ENCODE assay signal across 28 cellular contexts in genomic region chr4:24876431-24876830, GRCh38. TPM values are rescaled to one million over a fixed set of nuclear protein-coding genes. Genes with fewer than 3 reads are reported as not detected.
"Had no signal": no experiment of that assay in that cellular context is flagged by ENCODE, and none has a peak within 500 bp of the region (broad histone marks: within the 10 kb centered on the region; RNA-seq: fewer than 3 reads in every experiment).

No MANE protein-coding gene starts in this region.

- H3K27ac ChIP-seq: KMS-11, SJCRH30 had no signal

- DNase-seq: activated CD4-positive, alpha-beta T cell treated with anti-CD3 and anti-CD28 coated beads for 48 hours; activated CD4-positive, alpha-beta T cell treated with anti-CD3 and anti-CD28 coated beads, Interleukin-2, amount 50 U/mL, for 4 hours; activated CD4-positive, CD25-positive, alpha-beta regulatory T cell treated with anti-CD3 and anti-CD28 coated beads, Interleukin-2, amount 50 U/mL, for 72 hours; activated CD8-positive, alpha-beta memory T cell treated with anti-CD3 and anti-CD28 coated beads, Interleukin-2, amount 50 U/mL, for 48 hours; activated CD8-positive, alpha-beta T cell treated with anti-CD3 and anti-CD28 coated beads, Interleukin-2, amount 10 ng/mL, durations not matched to agents 7 days and 5 days; activated effector memory CD4-positive, alpha-beta T cell treated with Interleukin-2 at 50 U/mL for 16 hours; activated naive CD4-positive, alpha-beta T cell; activated T-cell treated with anti-CD3 and anti-CD28 coated beads, Interleukin-2, amount 50 U/mL, for 1 hour; aorta; central memory CD4-positive, alpha-beta T cell; MG63; MV-4-11; NCI-H1105; NCI-H1436; NCI-H1694 treated with DMSO at 0.1 percent for 48 hours; NCI-H2029 treated with DMSO at 0.1 percent for 48 hours; NCI-H345; NCI-H748 treated with DMSO at 0.1 percent for 48 hours; RPMI8226; SJCRH30; SK-N-SH; T-helper 1 cell had no signal

- H3K27me3 ChIP-seq: MG63 had no signal

- H3K9me3 ChIP-seq: MG63, SJCRH30, SK-N-SH had no signal

- H3K4me1 ChIP-seq: SJCRH30 had no signal

- H3K36me3 ChIP-seq: MG63, SJCRH30 had no signal

- H3K4me3 ChIP-seq: MG63, SJCRH30 had no signal

- ATAC-seq: activated CD8-positive, alpha-beta T cell treated with anti-CD3 and anti-CD28 coated beads, Interleukin-2, amount 10 ng/mL, durations not matched to agents 7 days and 5 days; Panc1; Right ventricle myocardium inferior; WTC11 had no signal

RNA-seq across cellular contexts. Expression of gene CCDC149, which starts 36.4 kb away (rescaled TPM):
- total RNA-seq: activated CD8-positive, alpha-beta T cell treated with anti-CD3 and anti-CD28 coated beads, Interleukin-2, amount 10 ng/mL, durations not matched to agents 7 days and 5 days; activated T-helper 1 cell treated with anti-CD3 and anti-CD28 coated beads, Interleukin-12 subunit alpha, Interleukin-12 subunit beta, Interleukin-2, Interleukin-4 antibody, amounts not matched to agents 30 ng/mL and 10 ng/mL and 1 ng/mL, durations not matched to agents 14 hours and 24 hours and 36 hours; OCI-LY7 had no signal
